9 cellular contexts compared by ENCODE assay signal in genomic region chr1:201447911-201448871, GRCh38. TPM values are rescaled to one million over a fixed set of nuclear protein-coding genes. Genes with fewer than 3 reads are reported as not detected.
A peak's percentile ranks its signal among the peaks of the same experiment; 100 is the strongest.
DNase-seq lines count a peak whose midpoint lies in the region; ATAC-seq and TF ChIP-seq lines count a peak whose summit lies in the region.
"Had no signal": no experiment of that assay in that cellular context is flagged by ENCODE, and none has a peak within 500 bp of the region (broad histone marks: within the 10 kb centered on the region; RNA-seq: fewer than 3 reads in every experiment).

No MANE protein-coding gene starts in this region.

- no peaks in the 10 kb centered on the region for H3K4me1 ChIP-seq in HAP-1

- H3K36me3 Mint-ChIP-seq in chondrocyte (ENCODE audit: low read depth) = no peaks in the 10 kb centered on the region
- H3K36me3 Mint-ChIP-seq: activated naive CD8-positive, alpha-beta T cell had no signal

- H3K4me3 Mint-ChIP-seq in chondrocyte (ENCODE audit: unreplicated experiment) = peak overlapping the region; percentile 33
- H3K4me3 Mint-ChIP-seq: activated naive CD8-positive, alpha-beta T cell had no signal

- peak; percentile 96 for ATAC-seq in left lobe of liver

- no peak overlapping the region for H3K4me3 ChIP-seq in HAP-1

- H3K27me3 Mint-ChIP-seq in chondrocyte (ENCODE audit: low read depth) = no peaks in the 10 kb centered on the region

- no peaks in the 10 kb centered on the region for H3K27me3 ChIP-seq in HAP-1 (ENCODE audit: low read depth)

- no peaks in the 10 kb centered on the region for H3K36me3 ChIP-seq in HAP-1 (replicated peaks)

- peak; percentile 88 for TF ChIP-seq CTCF in chondrocyte (IDR thresholded peaks at IDR 0.05)

- H3K27ac Mint-ChIP-seq in chondrocyte (ENCODE audit: unreplicated experiment) = peak overlapping the region; percentile 77
- H3K27ac Mint-ChIP-seq: activated naive CD8-positive, alpha-beta T cell had no signal

- DNase-seq in Daoy (ENCODE audit: low read depth) (peak; percentile 87), HAP-1 (ENCODE audit: low spot score in 2 of 2) (peak; percentile 76 to 89), NCI-H1092 treated with DMSO at 0.1 percent for 48 hours (lab: John Stamatoyannopoulos, UW) (peak; percentile 48), chondrocyte (ENCODE audit: low spot score) (no peak), left lobe of liver (ENCODE audit: low spot score) (peak; percentile 62), NCI-H446 treated with DMSO at 0.1 percent for 48 hours (lab: John Stamatoyannopoulos, UW) (no peak)
- DNase-seq in activated CD4-positive, CD25-positive, alpha-beta regulatory T cell treated with anti-CD3 and anti-CD28 coated beads, Interleukin-2, amount 50 U/mL, for 16 hours (ENCODE audit: low read depth, low spot score) = peak; percentile 15
- peak; percentile 65 for DNase-seq in stimulated activated CD4-positive, alpha-beta T cell treated with anti-CD3 and anti-CD28 coated beads, Interleukin-4, amount 100 ng/mL, for 24 hours

- peaks cover 39% of the 10 kb centered on the region for H3K4me1 Mint-ChIP-seq in chondrocyte (ENCODE audit: low read depth)

- in situ Hi-C loops in HAP-1 (cut with MboI; ENCODE audit: low sequenced_read_pairs) = loop anchor here (5.0 kb wide), 1 partner anchor 69 kb away; no protein-coding TSS in a partner anchor

- H3K9me3 ChIP-seq in HAP-1 = no peaks in the 10 kb centered on the region

- H3K9me3 Mint-ChIP-seq in chondrocyte (ENCODE audit: low read depth) = no peaks in the 10 kb centered on the region

RNA-seq across cellular contexts. Expression of gene PHLDA3, which starts 20.8 kb away (rescaled TPM):
- 7.6 and 11.7 TPM in 2 replicates for total RNA-seq in Daoy (2014; rRNA removed; shearing (Covaris generic))
- 111 to 120 TPM (median 115 TPM) in 3 replicates for total RNA-seq in chondrocyte
- total RNA-seq in left lobe of liver = 1.8 TPM

RNA-seq across cellular contexts. Expression of gene TNNI1, which starts 26.7 kb away (rescaled TPM):
- total RNA-seq in Daoy (2014; rRNA removed; shearing (Covaris generic)) = not detected in 2 replicates
- 8.0 to 10.0 TPM (median 8.8 TPM) in 3 replicates for total RNA-seq in chondrocyte
- total RNA-seq in left lobe of liver = not detected

RNA-seq across cellular contexts. Expression of gene LAD1, which starts 49.1 kb away (rescaled TPM):
- total RNA-seq in Daoy (2014; rRNA removed; shearing (Covaris generic)) = 0.06 and 0.71 TPM in 2 replicates
- 0.17 to 0.34 TPM in 2 of 3 replicates, not detected in the other for total RNA-seq in chondrocyte
- 27.8 TPM for total RNA-seq in left lobe of liver

RNA-seq across cellular contexts. Expression of gene CSRP1, which starts 58.7 kb away (rescaled TPM):
- 866 and 897 TPM in 2 replicates for total RNA-seq in Daoy (2014; rRNA removed; shearing (Covaris generic))
- total RNA-seq in chondrocyte (1.3 to 7.1 TPM (median 5.9 TPM) in 3 replicates), left lobe of liver (67.7 TPM)

Comparison
In these comparisons a context has a peak if more than half of its experiments do, and no peak if none do; other contexts are left out.
1. DNase-seq: peak in Daoy (single experiment), HAP-1 (2 of 2), NCI-H1092 treated with DMSO at 0.1 percent for 48 hours (single experiment), activated CD4-positive, CD25-positive, alpha-beta regulatory T cell treated with anti-CD3 and anti-CD28 coated beads, Interleukin-2, amount 50 U/mL, for 16 hours (single experiment), left lobe of liver (single experiment) and stimulated activated CD4-positive, alpha-beta T cell treated with anti-CD3 and anti-CD28 coated beads, Interleukin-4, amount 100 ng/mL, for 24 hours (single experiment); none in chondrocyte (single experiment) and NCI-H446 treated with DMSO at 0.1 percent for 48 hours (single experiment).
2. RNA of gene LAD1, which starts 49.1 kb away (total RNA-seq): 27.8 TPM in left lobe of liver (single experiment); 0.17 to 0.34 TPM in chondrocyte and 0.06 to 0.71 TPM in Daoy; every median in the first group is over 10 times any median in the second.